ENCODE assay signal across 1 cellular context in the genomic region with DNA sequence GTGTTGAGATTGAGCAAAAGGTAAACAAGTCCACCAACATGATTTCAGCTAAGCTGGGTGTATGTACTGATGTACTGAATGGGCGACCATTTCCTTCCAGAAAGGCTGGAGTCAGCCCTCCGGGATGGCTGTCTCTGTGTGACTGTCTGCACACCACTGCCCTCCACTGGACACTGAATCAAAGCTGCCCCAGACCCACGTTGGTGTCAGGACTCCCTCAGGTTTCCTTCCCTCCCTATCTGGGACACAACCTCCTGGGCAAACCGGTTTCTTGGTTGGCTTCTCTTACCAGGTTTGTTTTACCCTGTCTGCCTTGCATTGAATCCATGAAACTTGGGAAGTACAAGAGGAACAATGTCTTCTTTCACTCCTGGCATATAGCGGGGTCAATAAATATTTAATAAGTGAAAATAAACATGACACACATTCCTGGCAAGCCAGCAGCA.
A peak's percentile ranks its signal among the peaks of the same experiment; 100 is the strongest.
TF ChIP-seq lines count a peak whose summit lies in the region.

No MANE protein-coding gene starts in this region.

TF ChIP-seq in HEK293, 187 proteins besides CTCF, POLR2A, EP300 and RAD21 (continued from another document):
- TF ChIP-seq, protein P1, sequence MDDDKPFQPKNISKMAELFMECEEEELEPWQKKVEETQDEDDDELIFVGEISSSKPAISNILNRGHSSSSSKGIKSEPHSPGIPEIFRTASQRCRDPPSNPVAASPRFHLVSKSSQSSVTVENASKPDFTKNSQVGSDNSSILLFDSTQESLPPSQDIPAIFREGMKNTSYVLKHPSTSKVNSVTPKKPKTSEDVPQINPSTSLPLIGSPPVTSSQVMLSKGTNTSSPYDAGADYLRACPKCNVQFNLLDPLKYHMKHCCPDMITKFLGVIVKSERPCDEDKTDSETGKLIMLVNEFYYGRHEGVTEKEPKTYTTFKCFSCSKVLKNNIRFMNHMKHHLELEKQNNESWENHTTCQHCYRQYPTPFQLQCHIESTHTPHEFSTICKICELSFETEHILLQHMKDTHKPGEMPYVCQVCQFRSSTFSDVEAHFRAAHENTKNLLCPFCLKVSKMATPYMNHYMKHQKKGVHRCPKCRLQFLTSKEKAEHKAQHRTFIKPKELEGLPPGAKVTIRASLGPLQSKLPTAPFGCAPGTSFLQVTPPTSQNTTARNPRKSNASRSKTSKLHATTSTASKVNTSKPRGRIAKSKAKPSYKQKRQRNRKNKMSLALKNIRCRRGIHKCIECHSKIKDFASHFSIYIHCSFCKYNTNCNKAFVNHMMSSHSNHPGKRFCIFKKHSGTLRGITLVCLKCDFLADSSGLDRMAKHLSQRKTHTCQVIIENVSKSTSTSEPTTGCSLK (tag by site-specific recombination; IDR thresholded peaks at IDR 0.05): no peak
- TF ChIP-seq ZNF664 (tag by site-specific recombination; IDR thresholded peaks at IDR 0.05) (no peak; the same call in 1 of the 2 replicates), ZNF37A (tag by site-specific recombination; IDR thresholded peaks at IDR 0.05) (no peak), ZNF548 (tag by site-specific recombination; IDR thresholded peaks at IDR 0.05) (no peak), GLIS2 (tag by site-specific recombination; IDR thresholded peaks at IDR 0.05) (peak; percentile 64), IKZF3 (tag by site-specific recombination; IDR thresholded peaks at IDR 0.05) (peak; percentile 79), ZNF658 (tag by site-specific recombination; IDR thresholded peaks at IDR 0.05) (no peak), ZNF112 (tag by site-specific recombination; IDR thresholded peaks at IDR 0.05) (no peak), SCRT2 (tag by site-specific recombination; IDR thresholded peaks at IDR 0.05) (peak; percentile 33), KLF1 (tag by site-specific recombination; IDR thresholded peaks at IDR 0.05) (no peak), KLF10 (tag by site-specific recombination; IDR thresholded peaks at IDR 0.05) (no peak; the same call in 1 of the 2 replicates), ZNF571 (tag by site-specific recombination; IDR thresholded peaks at IDR 0.05) (no peak), ZNF501 (tag by site-specific recombination; IDR thresholded peaks at IDR 0.05) (peak; percentile 73), ZNF24 (tag by site-specific recombination; IDR thresholded peaks at IDR 0.05) (no peak), ZNF155 (tag by site-specific recombination; IDR thresholded peaks at IDR 0.05) (no peak), ZNF549 (tag by site-specific recombination; IDR thresholded peaks at IDR 0.05) (no peak), ZFP69B (tag by site-specific recombination; IDR thresholded peaks at IDR 0.05) (peak; percentile 62; the same call in 1 of the 2 replicates), ZNF600 (tag by site-specific recombination; IDR thresholded peaks at IDR 0.05) (peak; percentile 82), ZNF830 (tag by site-specific recombination; IDR thresholded peaks at IDR 0.05; ENCODE audit: low read depth) (no peak), ZNF292 (tag by site-specific recombination; IDR thresholded peaks at IDR 0.05; ENCODE audit: borderline replicate concordance, low read depth) (no peak), SCRT1 (tag by site-specific recombination; IDR thresholded peaks at IDR 0.05; ENCODE audit: borderline replicate concordance) (no peak), ZNF354C (tag by site-specific recombination; IDR thresholded peaks at IDR 0.05; ENCODE audit: borderline replicate concordance, low read depth) (no peak), ZNF335 (tag by site-specific recombination; conservative IDR thresholded peaks at IDR 0.05) (peak; percentile 33), ZNF623 (tag by site-specific recombination; IDR thresholded peaks at IDR 0.05) (no peak), RBAK (tag by site-specific recombination; IDR thresholded peaks at IDR 0.05) (no peak), ZFP3 (tag by site-specific recombination; IDR thresholded peaks at IDR 0.05; ENCODE audit: low read depth) (no peak), ZBTB48 (tag by site-specific recombination; IDR thresholded peaks at IDR 0.05) (no peak), PRDM1 (tag by site-specific recombination; IDR thresholded peaks at IDR 0.05) (no peak), ZNF140 (tag by site-specific recombination; IDR thresholded peaks at IDR 0.05) (no peak), BCL11B (tag by site-specific recombination; IDR thresholded peaks at IDR 0.05; ENCODE audit: low read depth) (no peak), ZNF433 (tag by site-specific recombination; IDR thresholded peaks at IDR 0.05; ENCODE audit: low read depth) (no peak), WT1 (tag by site-specific recombination; IDR thresholded peaks at IDR 0.05) (peak; percentile 57; the same call in 1 of the 2 replicates), KLF16 (tag by site-specific recombination; IDR thresholded peaks at IDR 0.05) (no peak)
- TF ChIP-seq, protein P2, sequence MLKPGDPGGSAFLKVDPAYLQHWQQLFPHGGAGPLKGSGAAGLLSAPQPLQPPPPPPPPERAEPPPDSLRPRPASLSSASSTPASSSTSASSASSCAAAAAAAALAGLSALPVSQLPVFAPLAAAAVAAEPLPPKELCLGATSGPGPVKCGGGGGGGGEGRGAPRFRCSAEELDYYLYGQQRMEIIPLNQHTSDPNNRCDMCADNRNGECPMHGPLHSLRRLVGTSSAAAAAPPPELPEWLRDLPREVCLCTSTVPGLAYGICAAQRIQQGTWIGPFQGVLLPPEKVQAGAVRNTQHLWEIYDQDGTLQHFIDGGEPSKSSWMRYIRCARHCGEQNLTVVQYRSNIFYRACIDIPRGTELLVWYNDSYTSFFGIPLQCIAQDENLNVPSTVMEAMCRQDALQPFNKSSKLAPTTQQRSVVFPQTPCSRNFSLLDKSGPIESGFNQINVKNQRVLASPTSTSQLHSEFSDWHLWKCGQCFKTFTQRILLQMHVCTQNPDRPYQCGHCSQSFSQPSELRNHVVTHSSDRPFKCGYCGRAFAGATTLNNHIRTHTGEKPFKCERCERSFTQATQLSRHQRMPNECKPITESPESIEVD (tag by site-specific recombination; IDR thresholded peaks at IDR 0.05): no peak
- TF ChIP-seq, protein P3, sequence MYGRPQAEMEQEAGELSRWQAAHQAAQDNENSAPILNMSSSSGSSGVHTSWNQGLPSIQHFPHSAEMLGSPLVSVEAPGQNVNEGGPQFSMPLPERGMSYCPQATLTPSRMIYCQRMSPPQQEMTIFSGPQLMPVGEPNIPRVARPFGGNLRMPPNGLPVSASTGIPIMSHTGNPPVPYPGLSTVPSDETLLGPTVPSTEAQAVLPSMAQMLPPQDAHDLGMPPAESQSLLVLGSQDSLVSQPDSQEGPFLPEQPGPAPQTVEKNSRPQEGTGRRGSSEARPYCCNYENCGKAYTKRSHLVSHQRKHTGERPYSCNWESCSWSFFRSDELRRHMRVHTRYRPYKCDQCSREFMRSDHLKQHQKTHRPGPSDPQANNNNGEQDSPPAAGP (tag by site-specific recombination; IDR thresholded peaks at IDR 0.05): 0 out of 2 replicates have a peak, but pooled peaks have one; percentile 69
- TF ChIP-seq, protein P4, sequence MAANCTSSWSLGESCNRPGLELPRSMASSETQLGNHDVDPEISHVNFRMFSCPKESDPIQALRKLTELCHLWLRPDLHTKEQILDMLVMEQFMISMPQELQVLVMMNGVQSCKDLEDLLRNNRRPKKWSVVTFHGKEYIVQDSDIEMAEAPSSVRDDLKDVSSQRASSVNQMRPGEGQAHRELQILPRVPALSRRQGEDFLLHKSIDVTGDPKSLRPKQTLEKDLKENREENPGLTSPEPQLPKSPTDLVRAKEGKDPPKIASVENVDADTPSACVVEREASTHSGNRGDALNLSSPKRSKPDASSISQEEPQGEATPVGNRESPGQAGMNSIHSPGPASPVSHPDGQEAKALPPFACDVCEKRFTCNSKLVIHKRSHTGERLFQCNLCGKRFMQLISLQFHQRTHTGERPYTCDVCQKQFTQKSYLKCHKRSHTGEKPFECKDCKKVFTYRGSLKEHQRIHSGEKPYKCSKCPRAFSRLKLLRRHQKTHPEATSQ (tag by site-specific recombination; IDR thresholded peaks at IDR 0.05): no peak
- TF ChIP-seq, protein P5, sequence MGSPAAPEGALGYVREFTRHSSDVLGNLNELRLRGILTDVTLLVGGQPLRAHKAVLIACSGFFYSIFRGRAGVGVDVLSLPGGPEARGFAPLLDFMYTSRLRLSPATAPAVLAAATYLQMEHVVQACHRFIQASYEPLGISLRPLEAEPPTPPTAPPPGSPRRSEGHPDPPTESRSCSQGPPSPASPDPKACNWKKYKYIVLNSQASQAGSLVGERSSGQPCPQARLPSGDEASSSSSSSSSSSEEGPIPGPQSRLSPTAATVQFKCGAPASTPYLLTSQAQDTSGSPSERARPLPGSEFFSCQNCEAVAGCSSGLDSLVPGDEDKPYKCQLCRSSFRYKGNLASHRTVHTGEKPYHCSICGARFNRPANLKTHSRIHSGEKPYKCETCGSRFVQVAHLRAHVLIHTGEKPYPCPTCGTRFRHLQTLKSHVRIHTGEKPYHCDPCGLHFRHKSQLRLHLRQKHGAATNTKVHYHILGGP (tag by site-specific recombination; IDR thresholded peaks at IDR 0.05): no peak
- TF ChIP-seq, protein P6, sequence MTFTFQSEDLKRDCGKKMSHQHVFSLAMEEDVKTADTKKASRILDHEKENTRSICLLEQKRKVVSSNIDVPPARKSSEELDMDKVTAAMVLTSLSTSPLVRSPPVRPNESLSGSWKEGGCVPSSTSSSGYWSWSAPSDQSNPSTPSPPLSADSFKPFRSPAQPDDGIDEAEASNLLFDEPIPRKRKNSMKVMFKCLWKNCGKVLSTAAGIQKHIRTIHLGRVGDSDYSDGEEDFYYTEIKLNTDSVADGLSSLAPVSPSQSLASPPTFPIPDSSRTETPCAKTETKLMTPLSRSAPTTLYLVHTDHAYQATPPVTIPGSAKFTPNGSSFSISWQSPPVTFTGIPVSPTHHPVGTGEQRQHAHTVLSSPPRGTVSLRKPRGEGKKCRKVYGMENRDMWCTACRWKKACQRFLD (tag by site-specific recombination; IDR thresholded peaks at IDR 0.05): no peak
- TF ChIP-seq, protein P7, sequence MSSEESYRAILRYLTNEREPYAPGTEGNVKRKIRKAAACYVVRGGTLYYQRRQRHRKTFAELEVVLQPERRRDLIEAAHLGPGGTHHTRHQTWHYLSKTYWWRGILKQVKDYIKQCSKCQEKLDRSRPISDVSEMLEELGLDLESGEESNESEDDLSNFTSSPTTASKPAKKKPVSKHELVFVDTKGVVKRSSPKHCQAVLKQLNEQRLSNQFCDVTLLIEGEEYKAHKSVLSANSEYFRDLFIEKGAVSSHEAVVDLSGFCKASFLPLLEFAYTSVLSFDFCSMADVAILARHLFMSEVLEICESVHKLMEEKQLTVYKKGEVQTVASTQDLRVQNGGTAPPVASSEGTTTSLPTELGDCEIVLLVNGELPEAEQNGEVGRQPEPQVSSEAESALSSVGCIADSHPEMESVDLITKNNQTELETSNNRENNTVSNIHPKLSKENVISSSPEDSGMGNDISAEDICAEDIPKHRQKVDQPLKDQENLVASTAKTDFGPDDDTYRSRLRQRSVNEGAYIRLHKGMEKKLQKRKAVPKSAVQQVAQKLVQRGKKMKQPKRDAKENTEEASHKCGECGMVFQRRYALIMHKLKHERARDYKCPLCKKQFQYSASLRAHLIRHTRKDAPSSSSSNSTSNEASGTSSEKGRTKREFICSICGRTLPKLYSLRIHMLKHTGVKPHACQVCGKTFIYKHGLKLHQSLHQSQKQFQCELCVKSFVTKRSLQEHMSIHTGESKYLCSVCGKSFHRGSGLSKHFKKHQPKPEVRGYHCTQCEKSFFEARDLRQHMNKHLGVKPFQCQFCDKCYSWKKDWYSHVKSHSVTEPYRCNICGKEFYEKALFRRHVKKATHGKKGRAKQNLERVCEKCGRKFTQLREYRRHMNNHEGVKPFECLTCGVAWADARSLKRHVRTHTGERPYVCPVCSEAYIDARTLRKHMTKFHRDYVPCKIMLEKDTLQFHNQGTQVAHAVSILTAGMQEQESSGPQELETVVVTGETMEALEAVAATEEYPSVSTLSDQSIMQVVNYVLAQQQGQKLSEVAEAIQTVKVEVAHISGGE (tag by site-specific recombination; conservative IDR thresholded peaks at IDR 0.05; ENCODE audit: low read depth): no peak
- TF ChIP-seq, protein P8, sequence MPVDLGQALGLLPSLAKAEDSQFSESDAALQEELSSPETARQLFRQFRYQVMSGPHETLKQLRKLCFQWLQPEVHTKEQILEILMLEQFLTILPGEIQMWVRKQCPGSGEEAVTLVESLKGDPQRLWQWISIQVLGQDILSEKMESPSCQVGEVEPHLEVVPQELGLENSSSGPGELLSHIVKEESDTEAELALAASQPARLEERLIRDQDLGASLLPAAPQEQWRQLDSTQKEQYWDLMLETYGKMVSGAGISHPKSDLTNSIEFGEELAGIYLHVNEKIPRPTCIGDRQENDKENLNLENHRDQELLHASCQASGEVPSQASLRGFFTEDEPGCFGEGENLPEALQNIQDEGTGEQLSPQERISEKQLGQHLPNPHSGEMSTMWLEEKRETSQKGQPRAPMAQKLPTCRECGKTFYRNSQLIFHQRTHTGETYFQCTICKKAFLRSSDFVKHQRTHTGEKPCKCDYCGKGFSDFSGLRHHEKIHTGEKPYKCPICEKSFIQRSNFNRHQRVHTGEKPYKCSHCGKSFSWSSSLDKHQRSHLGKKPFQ (tag by site-specific recombination; IDR thresholded peaks at IDR 0.05): no peak
